12 cellular contexts compared by ENCODE assay signal in the genomic region with DNA sequence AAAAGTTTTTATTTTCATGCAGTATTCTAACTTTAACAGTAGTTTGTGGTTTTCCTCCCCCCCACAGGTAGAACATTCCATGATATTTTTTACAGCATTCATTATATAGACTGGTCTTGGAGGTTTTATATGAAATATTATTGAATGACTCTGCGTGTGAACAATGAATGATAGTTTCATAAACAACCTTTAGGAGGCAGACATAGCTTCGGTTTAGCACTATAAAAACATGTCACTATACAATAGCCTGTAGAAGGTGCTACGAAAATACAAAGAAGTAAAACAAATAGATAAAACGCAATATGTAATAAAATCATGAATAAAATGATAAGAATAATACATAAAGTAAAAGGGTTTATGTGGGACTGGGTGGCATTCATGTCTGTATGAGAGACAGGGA. TPM values are rescaled to one million over a fixed set of nuclear protein-coding genes. Genes with fewer than 3 reads are reported as not detected.
DNase-seq lines count a peak whose midpoint lies in the region; FAIRE-seq and TF ChIP-seq lines count a peak whose summit lies in the region.
"Had no signal": no experiment of that assay in that cellular context is flagged by ENCODE, and none has a peak within 500 bp of the region (broad histone marks: within the 10 kb centered on the region; RNA-seq: fewer than 3 reads in every experiment).

No MANE protein-coding gene starts in this region.

- H3K27ac ChIP-seq in Peyer's patch = no peak overlapping the region

- DNase-seq in AG09309 (ENCODE audit: low read depth) (no peak), bronchial epithelial cell (ENCODE audit: low read depth) (peak; percentile 49), SK-N-DZ (ENCODE audit: low spot score) (no peak), Peyer's patch (no peak), G401 (ENCODE audit: low spot score) (no peak), NK-92 (lab: John Stamatoyannopoulos, UW; ENCODE audit: unreplicated experiment) (no peak)
- DNase-seq: activated CD4-positive, alpha-beta T cell treated with anti-CD3 and anti-CD28 coated beads for 48 hours; activated naive CD4-positive, alpha-beta T cell treated with anti-CD3 and anti-CD28 coated beads, Interleukin-2, amount 50 U/mL, for 16 hours; NCI-H1105 treated with DMSO at 0.1 percent for 48 hours; retina had no signal

- in situ Hi-C loops in G401 (cut with HindIII; ENCODE audit: low sequenced_read_pairs) = no loop called here

- peak overlapping the region; percentile 48 for H3K9ac ChIP-seq in mucosa of stomach (ENCODE audit: low read length)

- TF ChIP-seq POLR2A in Peyer's patch (IDR thresholded peaks at IDR 0.05) = no peak

- H3K4me1 ChIP-seq in mucosa of stomach (ENCODE audit: control insufficient read depth, insufficient read depth, low read length) (peaks cover 6% of the 10 kb centered on the region), Peyer's patch (peaks cover 0 to 6% (median 0%) of the 10 kb centered on the region in 4 donors)

- H3K9me3 ChIP-seq in mucosa of stomach (ENCODE audit: control insufficient read depth, low read length) (no peaks in the 10 kb centered on the region), Peyer's patch (no peaks in the 10 kb centered on the region)

- no peak overlapping the region for H3K4me3 ChIP-seq in AG09309 (ENCODE audit: control insufficient read depth, low read depth, low read length)
- H3K4me3 ChIP-seq in bronchial epithelial cell (ENCODE audit: low read depth, low read length) = no peak overlapping the region
- H3K4me3 ChIP-seq in mucosa of stomach (ENCODE audit: low read length) = peak overlapping the region; percentile 22
- no peak overlapping the region for H3K4me3 ChIP-seq in Peyer's patch

- TF ChIP-seq CTCF in AG09309 (IDR thresholded peaks at IDR 0.05; ENCODE audit: control insufficient read depth, insufficient read depth, low read depth, low read length, missing control alignments) = peak; percentile 4
- TF ChIP-seq CTCF in LNCAP (IDR thresholded peaks at IDR 0.05) = peak; percentile 53
- no peak for TF ChIP-seq CTCF in bronchial epithelial cell (IDR thresholded peaks at IDR 0.05; ENCODE audit: insufficient read depth, low read length, severe bottlenecking)
- peak in 3 of 6 experiments; percentile 56 to 59 (median 58) for TF ChIP-seq CTCF in Peyer's patch (IDR thresholded peaks at IDR 0.05)

- FAIRE-seq in bronchial epithelial cell (lab: Jason Lieb, UNC) = no peak

- H3K36me3 ChIP-seq in bronchial epithelial cell (ENCODE audit: control insufficient read depth, insufficient read depth, low read length) (peaks cover 8% of the 10 kb centered on the region), mucosa of stomach (ENCODE audit: control insufficient read depth, insufficient read depth, low read length) (peaks cover 9% of the 10 kb centered on the region), Peyer's patch (peaks cover 0 to 14% (median 0%) of the 10 kb centered on the region in 3 donors)

- H3K27me3 ChIP-seq in bronchial epithelial cell (ENCODE audit: control insufficient read depth, insufficient read depth, low read length) (no peaks in the 10 kb centered on the region), mucosa of stomach (ENCODE audit: control insufficient read depth, insufficient read depth, low read length) (no peaks in the 10 kb centered on the region), Peyer's patch (no peaks in the 10 kb centered on the region)

RNA-seq across cellular contexts. Expression of a gene that starts 8.5 kb away (rescaled TPM):
- total RNA-seq in bronchial epithelial cell (16.1 and 33.7 TPM in 2 replicates), Peyer's patch (100 to 1,000 TPM in 3 of 4 donors, 10 to 100 TPM in 1; 83.3 to 197 (median 165) TPM)
- not detected in 2 replicates for polyA plus RNA-seq in SK-N-DZ (2014; cell fraction: cytosol; rRNA removed)
- 0.23 TPM in 1 of 2 replicates, not detected in the other for polyA plus RNA-seq in SK-N-DZ (2014; cell fraction: nucleus; rRNA removed)
- 0.68 TPM in 1 of 2 replicates, not detected in the other for total RNA-seq in G401 (2014; rRNA removed; shearing (Covaris generic))

Comparison
In these comparisons a context has a peak if more than half of its experiments do, and no peak if none do; other contexts are left out.
1. RNA of a gene that starts 8.5 kb away (total RNA-seq): 83.3 to 197 TPM in Peyer's patch and 16.1 to 33.7 TPM in bronchial epithelial cell; 0.68 TPM in G401; every median in the first group is over 10 times any median in the second.